ENCODE assay signal across 11 cellular contexts in the genomic region with DNA sequence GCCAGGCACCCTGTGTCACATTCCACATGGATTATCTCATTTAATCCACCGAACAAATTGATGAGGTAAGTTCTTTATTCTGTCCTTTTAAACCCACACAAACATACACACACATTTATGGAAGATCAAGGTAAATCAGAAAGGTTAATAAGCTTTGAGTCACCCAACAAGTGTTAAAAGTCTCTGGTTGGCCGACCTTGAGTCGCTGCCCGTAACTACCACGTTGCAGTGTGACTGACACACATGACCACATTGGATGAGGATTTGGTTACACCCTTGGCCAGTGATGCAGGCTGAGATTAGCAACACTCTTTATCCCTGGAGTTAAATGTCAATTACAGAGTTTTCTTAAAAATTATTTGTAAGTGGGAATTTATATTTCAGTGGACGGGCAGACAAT. TPM values are rescaled to one million over a fixed set of nuclear protein-coding genes. Genes with fewer than 3 reads are reported as not detected.
DNase-seq lines count a peak whose midpoint lies in the region; ATAC-seq and TF ChIP-seq lines count a peak whose summit lies in the region.
"Had no signal": no experiment of that assay in that cellular context is flagged by ENCODE, and none has a peak within 500 bp of the region (broad histone marks: within the 10 kb centered on the region; RNA-seq: fewer than 3 reads in every experiment).

No MANE protein-coding gene starts in this region.

- DNase-seq in ACHN (peak; percentile 16), omental fat pad (ENCODE audit: low spot score) (no peak), natural killer cell (no peak)
- no peak for DNase-seq in stimulated activated CD4-positive, alpha-beta T cell treated with anti-CD3 and anti-CD28 coated beads, Interleukin-4, amount 100 ng/mL, for 1 hour
- no peak for DNase-seq in stimulated activated naive CD4-positive, alpha-beta T cell (lab: John Stamatoyannopoulos, UW)
- DNase-seq: activated T-cell treated with anti-CD3 and anti-CD28 coated beads, Interleukin-2, amount 50 U/mL, for 1 hour; NCI-H1694 treated with DMSO at 0.1 percent for 48 hours; nephron progenitor cell had no signal

- no peaks in the 10 kb centered on the region for H3K36me3 Mint-ChIP-seq in natural killer cell

- intact Hi-C loops in natural killer cell (cut with micrococcal nuclease), result no loop called here

- H3K27ac Mint-ChIP-seq in natural killer cell, result no peak overlapping the region
- H3K27ac Mint-ChIP-seq: nephron progenitor cell had no signal

- ATAC-seq in GM19397 (IDR thresholded peaks at IDR 0.05; ENCODE audit: unreplicated experiment) (peak; percentile 46), HG03354 (IDR thresholded peaks at IDR 0.05; ENCODE audit: poor library complexity, severe bottlenecking, unreplicated experiment) (peak; percentile 59), esophagus mucosa (peak; percentile 86), omental fat pad (ENCODE audit: low FRiP score) (no peak), natural killer cell (no peak)

- no peak overlapping the region for H3K4me3 Mint-ChIP-seq in natural killer cell
- H3K4me3 Mint-ChIP-seq: nephron progenitor cell had no signal

- TF ChIP-seq CTCF in omental fat pad (IDR thresholded peaks at IDR 0.05) (no peak), natural killer cell (IDR thresholded peaks at IDR 0.05) (no peak)

- no peaks in the 10 kb centered on the region for H3K9me3 Mint-ChIP-seq in natural killer cell

- in situ Hi-C loops in ACHN (cut with HindIII; ENCODE audit: low pct_ligation_motif_present, low pct_unique_long_range_greater_than_20kb, low sequenced_read_pairs), result no loop called here

- peaks cover 6 to 9% of the 10 kb centered on the region in 2 donors for H3K4me1 Mint-ChIP-seq in natural killer cell

- no peaks in the 10 kb centered on the region for H3K27me3 Mint-ChIP-seq in natural killer cell (ENCODE audit: low read depth in 2 of 2)

RNA-seq across cellular contexts. Expression of gene FOXP1, which starts 19.2 kb away (rescaled TPM):
- total RNA-seq in esophagus mucosa (70.2 TPM), omental fat pad (100 to 1,000 TPM in 1 of 4 donors, 10 to 100 TPM in 3; 72.4 to 128 (median 76.7) TPM), natural killer cell (100 to 1,000 TPM; 166 to 185 (median 166) TPM)

Comparison
In these comparisons a context has a peak if more than half of its experiments do, and no peak if none do; other contexts are left out.
1. ATAC-seq: peak in GM19397 (single experiment), HG03354 (single experiment) and esophagus mucosa (single experiment); none in omental fat pad (single experiment) and natural killer cell (0 of 3).